ENCODE assay signal across 24 cellular contexts in the genomic region with DNA sequence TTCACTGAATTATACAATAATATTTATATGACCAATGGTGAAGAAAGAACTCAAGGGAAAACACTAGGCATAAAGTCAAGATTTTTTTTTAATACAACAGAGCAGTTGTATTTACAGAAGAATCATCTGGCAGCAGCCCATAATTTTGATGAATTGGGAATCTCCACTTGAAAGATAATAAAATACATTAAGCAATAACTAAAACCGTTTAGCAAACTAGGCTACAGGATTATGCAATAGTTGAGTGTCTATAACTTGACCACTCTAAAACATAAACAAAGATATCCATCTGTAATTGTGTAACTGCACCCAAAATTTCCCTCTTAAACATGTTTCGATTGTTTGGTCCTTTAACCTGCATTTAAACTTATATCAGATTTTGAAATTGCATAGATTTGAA.
DNase-seq lines count a peak whose midpoint lies in the region; ATAC-seq and TF ChIP-seq lines count a peak whose summit lies in the region.
"Had no signal": no experiment of that assay in that cellular context is flagged by ENCODE, and none has a peak within 500 bp of the region (broad histone marks: within the 10 kb centered on the region; RNA-seq: fewer than 3 reads in every experiment).

No MANE protein-coding gene starts in this region.

- TF ChIP-seq CTCF in nephron (IDR thresholded peaks at IDR 0.05; ENCODE audit: unreplicated experiment in 3 of 3), result no peak
- TF ChIP-seq CTCF in A673 (conservative IDR thresholded peaks at IDR 0.05; ENCODE audit: low read depth, low read length), result no peak
- no peak for TF ChIP-seq CTCF in natural killer cell (IDR thresholded peaks at IDR 0.05)

- H3K4me1 Mint-ChIP-seq in nephron, result peaks cover 54% of the 10 kb centered on the region
- H3K4me1 Mint-ChIP-seq in natural killer cell, result no peaks in the 10 kb centered on the region
- H3K4me1 Mint-ChIP-seq: activated CD4-positive, alpha-beta T cell treated with anti-CD3 and anti-CD28 coated beads for 36 hours; CD8-positive, alpha-beta memory T cell; immature natural killer cell; naive B cell had no signal

- no peaks in the 10 kb centered on the region for H3K9me3 Mint-ChIP-seq in nephron
- peaks cover 0 to 4% of the 10 kb centered on the region in 2 donors for H3K9me3 Mint-ChIP-seq in natural killer cell
- H3K9me3 Mint-ChIP-seq: CD8-positive, alpha-beta memory T cell; naive B cell had no signal

- H3K4me1 ChIP-seq in A673 (ENCODE audit: insufficient read depth, low read length, poor library complexity, severe bottlenecking), result no peaks in the 10 kb centered on the region
- H3K4me1 ChIP-seq: ascending aorta, parathyroid adenoma, SJSA1 had no signal

- H3K4me3 Mint-ChIP-seq in nephron, result no peak overlapping the region
- H3K4me3 Mint-ChIP-seq in natural killer cell, result no peak overlapping the region
- H3K4me3 Mint-ChIP-seq: activated CD4-positive, alpha-beta T cell treated with anti-CD3 and anti-CD28 coated beads for 36 hours; CD8-positive, alpha-beta memory T cell; immature natural killer cell; naive B cell had no signal

- no peak overlapping the region for H3K4me3 ChIP-seq in A673 (ENCODE audit: low read depth, low read length, poor library complexity, severe bottlenecking)
- H3K4me3 ChIP-seq: ascending aorta, lung, SJSA1, vagina had no signal

- H3K9me3 ChIP-seq in A673 (ENCODE audit: low read depth, low read length, poor library complexity, severe bottlenecking), result no peaks in the 10 kb centered on the region
- H3K9me3 ChIP-seq: ascending aorta, SJSA1, vagina had no signal

- DNase-seq in NCI-H510A treated with DMSO at 0.1 percent for 48 hours (lab: John Stamatoyannopoulos, UW) (peak; percentile 2), NCI-H510A (lab: John Stamatoyannopoulos, UW) (no peak), NCI-H1105 treated with DMSO at 0.1 percent for 48 hours (lab: John Stamatoyannopoulos, UW) (peak; percentile 60), amniotic epithelial cell (ENCODE audit: low read depth) (peak; percentile 93), A673 (ENCODE audit: low spot score) (no peak), natural killer cell (no peak)
- DNase-seq: ACHN; activated CD4-positive, alpha-beta T cell treated with anti-CD3 and anti-CD28 coated beads for 36 hours; activated CD8-positive, alpha-beta memory T cell treated with anti-CD3 and anti-CD28 coated beads, Interleukin-2, amount 50 U/mL, for 4 hours; CD8-positive, alpha-beta memory T cell; glutamatergic neuron; immature natural killer cell; MM.1S; naive B cell; NCI-H2227 treated with DMSO at 0.1 percent for 48 hours; stimulated activated CD4-positive, alpha-beta T cell treated with anti-CD3 and anti-CD28 coated beads, Interleukin-4, amount 100 ng/mL, for 24 hours; T-helper 9 cell had no signal

- H3K27me3 Mint-ChIP-seq in nephron (ENCODE audit: low read depth), result no peaks in the 10 kb centered on the region
- H3K27me3 Mint-ChIP-seq in natural killer cell (ENCODE audit: low read depth in 2 of 2), result no peaks in the 10 kb centered on the region

- no peak overlapping the region for H3K27ac ChIP-seq in A673 (ENCODE audit: low read depth, low read length, poor library complexity, severe bottlenecking)
- H3K27ac ChIP-seq: ascending aorta, parathyroid adenoma, SJSA1, vagina had no signal

- POLR2A ChIA-PET in A673 (lab: Charles Lee; ENCODE audit: low non-redundant PET), result no interaction called here

- H3K36me3 ChIP-seq in A673 (ENCODE audit: insufficient read depth, low read length, poor library complexity, severe bottlenecking), result no peaks in the 10 kb centered on the region
- H3K36me3 ChIP-seq: ascending aorta, SJSA1, vagina had no signal

- CTCF ChIA-PET in A673 (lab: Charles Lee), result no interaction called here

- intact Hi-C loops in A673 (cut with micrococcal nuclease; ENCODE audit: unreplicated experiment) (no loop called here), natural killer cell (cut with micrococcal nuclease) (no loop called here)

- ATAC-seq in HG02981 (IDR thresholded peaks at IDR 0.05; ENCODE audit: unreplicated experiment) (no peak), natural killer cell (no peak)
- ATAC-seq: activated CD4-positive, alpha-beta T cell treated with anti-CD3 and anti-CD28 coated beads for 36 hours had no signal

- no TSS peak for BruUV-seq in A673 (replicated peaks; lab: Mats Ljungman, UMichigan)

- peaks cover 30% of the 10 kb centered on the region for H3K36me3 Mint-ChIP-seq in nephron (ENCODE audit: low read depth)
- no peaks in the 10 kb centered on the region for H3K36me3 Mint-ChIP-seq in natural killer cell
- H3K36me3 Mint-ChIP-seq: CD8-positive, alpha-beta memory T cell; immature natural killer cell; naive B cell had no signal

- no peaks in the 10 kb centered on the region for H3K27me3 ChIP-seq in A673 (replicated peaks; ENCODE audit: insufficient read depth, low read depth, low read length, poor library complexity)
- H3K27me3 ChIP-seq: ascending aorta, vagina had no signal

- peak overlapping the region in 2 of 3 experiments; percentile 19 to 21 for H3K27ac Mint-ChIP-seq in nephron
- H3K27ac Mint-ChIP-seq in natural killer cell, result no peak overlapping the region
- H3K27ac Mint-ChIP-seq: activated CD4-positive, alpha-beta T cell treated with anti-CD3 and anti-CD28 coated beads for 36 hours; CD8-positive, alpha-beta memory T cell; immature natural killer cell; naive B cell had no signal

Comparison
In these comparisons a context has a peak if more than half of its experiments do, and no peak if none do; other contexts are left out.
1. DNase-seq: peak in NCI-H510A treated with DMSO at 0.1 percent for 48 hours (single experiment), NCI-H1105 treated with DMSO at 0.1 percent for 48 hours (single experiment) and amniotic epithelial cell (single experiment); none in NCI-H510A (single experiment), A673 (single experiment) and natural killer cell (single experiment).
2. H3K27ac Mint-ChIP-seq: peak in nephron (2 of 3); none in natural killer cell (0 of 2).